9 cellular contexts compared by ENCODE assay signal in the genomic region with DNA sequence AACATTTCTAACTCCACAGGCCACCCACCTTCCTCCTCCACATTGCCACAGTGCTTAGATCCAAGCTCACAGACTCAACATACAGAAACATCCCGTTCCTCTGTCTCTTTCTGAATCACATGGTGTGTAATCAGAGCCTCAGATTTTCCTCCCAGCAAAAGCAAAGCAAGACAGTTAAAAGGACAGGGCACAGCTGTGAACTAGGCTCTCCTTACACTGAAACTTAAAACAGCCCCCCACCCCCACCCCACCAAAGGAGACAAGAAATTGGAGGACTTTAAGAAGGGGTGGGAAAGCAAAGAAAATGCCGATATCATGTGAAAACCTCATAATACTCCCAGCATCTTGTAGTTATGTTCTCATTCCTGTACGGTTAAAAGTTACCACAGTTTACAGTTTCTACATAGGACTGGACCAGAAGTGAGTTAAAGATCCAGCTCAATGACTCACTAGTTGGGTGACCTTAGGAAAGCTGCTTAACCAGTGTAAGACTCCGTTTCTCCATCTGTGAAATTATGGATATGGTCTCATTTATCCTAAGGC. TPM values are rescaled to one million over a fixed set of nuclear protein-coding genes. Genes with fewer than 3 reads are reported as not detected.
DNase-seq lines count a peak whose midpoint lies in the region; ATAC-seq and TF ChIP-seq lines count a peak whose summit lies in the region.
"Had no signal": no experiment of that assay in that cellular context is flagged by ENCODE, and none has a peak within 500 bp of the region (broad histone marks: within the 10 kb centered on the region; RNA-seq: fewer than 3 reads in every experiment).

No MANE protein-coding gene starts in this region.

- H3K4me2 ChIP-seq in BLaER1 (peak overlapping the region; percentile 1), PC-3 (ENCODE audit: low read length) (peak overlapping the region; percentile 90)

- peaks cover 90% of the 10 kb centered on the region for H3K79me2 ChIP-seq in PC-3 (ENCODE audit: low read length)

- H3K4me1 ChIP-seq in BLaER1, result peaks cover 48% of the 10 kb centered on the region
- peaks cover 54% of the 10 kb centered on the region for H3K4me1 ChIP-seq in PC-3 (ENCODE audit: insufficient read depth, low read length)
- H3K4me1 ChIP-seq in prostate gland (replicated peaks), result peaks cover 16% of the 10 kb centered on the region

- H3K9me2 ChIP-seq in PC-3 (replicated peaks; ENCODE audit: low read length), result no peaks in the 10 kb centered on the region

- DNase-seq in PC-3, result peak; percentile 44
- peak; percentile 43 for DNase-seq in prostate gland (ENCODE audit: low spot score)
- DNase-seq in NCI-H226, result no peak
- no peak for DNase-seq in hepatic stellate cell (ENCODE audit: low spot score)
- DNase-seq: activated CD4-positive, alpha-beta memory T cell treated with anti-CD3 and anti-CD28 coated beads, Interleukin-2, amount 10 ng/mL, durations not matched to agents 7 days and 5 days had no signal

- H3F3A ChIP-seq in PC-3 (ENCODE audit: low read length, unreplicated experiment), result no peaks in the 10 kb centered on the region

- H3K4me3 ChIP-seq in BLaER1 (no peak overlapping the region), PC-3 (ENCODE audit: low read length) (peak overlapping the region; percentile 98; the same call in 1 of the 2 replicates), prostate gland (peak overlapping the region in 1 of 2 donors; percentile 1)

- H4K20me1 ChIP-seq in BLaER1 (peaks cover 74% of the 10 kb centered on the region), PC-3 (ENCODE audit: low read length) (peaks cover 61% of the 10 kb centered on the region)

- no peak overlapping the region for H2AFZ ChIP-seq in PC-3 (ENCODE audit: low read length)

- CTCF ChIA-PET in PC-3 (lab: Charles Lee), result no interaction called here

- no peak for TF ChIP-seq CTCF in PC-3 (conservative IDR thresholded peaks at IDR 0.05; ENCODE audit: low read depth, low read length)
- no peak for TF ChIP-seq CTCF in prostate gland (IDR thresholded peaks at IDR 0.05)

- no TSS peak for BruUV-seq in PC-3 (replicated peaks; lab: Mats Ljungman, UMichigan)

- H3K36me3 ChIP-seq in BLaER1 (peaks cover 41% of the 10 kb centered on the region), PC-3 (ENCODE audit: low read depth, low read length) (peaks cover 19% of the 10 kb centered on the region), prostate gland (no peaks in the 10 kb centered on the region)

- H3K27me3 ChIP-seq in BLaER1, result no peaks in the 10 kb centered on the region
- H3K27me3 ChIP-seq in PC-3 (ENCODE audit: low read length), result no peaks in the 10 kb centered on the region
- no peaks in the 10 kb centered on the region for H3K27me3 ChIP-seq in prostate gland (replicated peaks; ENCODE audit: insufficient read depth)

- intact Hi-C loops in PC-3 (cut with micrococcal nuclease), result loop anchor here (5.0 kb wide), 1 partner anchor 36 kb away; no protein-coding TSS in a partner anchor
- intact Hi-C loops in prostate gland (cut with DNase I), result no loop called here

- no peak overlapping the region for H3K27ac ChIP-seq in BLaER1
- peak overlapping the region; percentile 24 for H3K27ac ChIP-seq in PC-3 (ENCODE audit: low read length)
- peak overlapping the region; percentile 69 to 98 for H3K27ac ChIP-seq in prostate gland

- peak; percentile 22 for TF ChIP-seq POLR2A in prostate gland (IDR thresholded peaks at IDR 0.05)

- WGBS in prostate gland, result 21% methylated on average over 4 of the region's 4 CpGs

- ATAC-seq in PC-3 (no peak), esophagus mucosa (peak; percentile 24), GM19455 (IDR thresholded peaks at IDR 0.05; ENCODE audit: unreplicated experiment) (no peak), HG03097 (IDR thresholded peaks at IDR 0.05; ENCODE audit: low FRiP score, unreplicated experiment) (no peak)

- POLR2A ChIA-PET in PC-3 (lab: Charles Lee; ENCODE audit: unreplicated experiment), result interaction anchor here (0.7 kb wide), 1 partner anchor 131 kb away, joined by 4 read pairs; no protein-coding TSS in a partner anchor

- H3K9ac ChIP-seq in BLaER1 (no peak overlapping the region), PC-3 (ENCODE audit: low read length) (no peak overlapping the region)

- H3K9me3 ChIP-seq in BLaER1 (no peaks in the 10 kb centered on the region), PC-3 (ENCODE audit: low read length) (no peaks in the 10 kb centered on the region), prostate gland (no peaks in the 10 kb centered on the region)

RNA-seq across cellular contexts. Expression of gene YBX3, which starts 4.8 kb away (rescaled TPM):
- total RNA-seq in PC-3 (2014; rRNA removed), result 85.9 and 104 TPM in 2 replicates
- total RNA-seq in esophagus mucosa, result 394 TPM
- 100 to 1,000 TPM; 197 to 358 TPM for total RNA-seq in prostate gland

RNA-seq across cellular contexts. Expression of gene STYK1, which starts 44.5 kb away (rescaled TPM):
- total RNA-seq in PC-3 (2014; rRNA removed) (4.3 and 8.6 TPM in 2 replicates), esophagus mucosa (5.7 TPM), prostate gland (10 to 100 TPM in 1 of 2 donors, 1 to 10 TPM in 1; 9.5 to 39.7 TPM)

Comparison
In these comparisons a context has a peak if more than half of its experiments do, and no peak if none do; other contexts are left out.
1. DNase-seq: peak in PC-3 (single experiment) and prostate gland (single experiment); none in NCI-H226 (single experiment) and hepatic stellate cell (single experiment).